8 cellular contexts compared by ENCODE assay signal in the genomic region with DNA sequence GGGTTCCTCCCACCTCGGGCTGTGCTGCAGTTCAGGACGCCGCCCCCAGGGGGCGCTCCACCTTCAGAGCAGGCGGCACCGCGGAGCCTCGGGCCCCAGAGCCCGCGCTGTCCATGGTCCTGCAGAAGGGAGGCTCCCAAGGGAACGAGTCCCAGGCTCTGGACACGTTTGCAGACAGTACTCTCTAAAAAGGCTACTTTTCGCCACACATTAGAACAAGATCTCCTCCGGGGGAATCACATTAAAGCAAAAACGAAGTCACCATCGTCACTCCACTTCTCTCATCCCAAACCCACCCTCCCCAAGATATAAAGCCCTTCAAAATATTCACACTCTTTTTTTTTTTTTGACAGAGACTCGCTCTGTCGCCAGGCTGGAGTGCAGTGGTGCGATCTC. TPM values are rescaled to one million over a fixed set of nuclear protein-coding genes. Genes with fewer than 3 reads are reported as not detected.
A peak's percentile ranks its signal among the peaks of the same experiment; 100 is the strongest.
DNase-seq lines count a peak whose midpoint lies in the region; ATAC-seq and TF ChIP-seq lines count a peak whose summit lies in the region.

No MANE protein-coding gene starts in this region.

- intact Hi-C loops in ovary (cut with DNase I) (no loop called here), tibial artery (cut with DNase I; ENCODE audit: low total_unique reads) (no loop called here)

- no peak overlapping the region for H3K4me3 ChIP-seq in HFF-Myc (replicated peaks; ENCODE audit: low read depth, low read length)
- no peak overlapping the region for H3K4me3 ChIP-seq in RWPE2 (ENCODE audit: severe bottlenecking)
- no peak overlapping the region for H3K4me3 ChIP-seq in ovary
- H3K4me3 ChIP-seq in tibial artery, result no peak overlapping the region

- peak; percentile 98 for TF ChIP-seq CTCF in C4-2B (conservative IDR thresholded peaks at IDR 0.05)
- TF ChIP-seq CTCF in HFF-Myc (IDR thresholded peaks at IDR 0.05; ENCODE audit: low read depth, low read length, missing control alignments), result peak; percentile 98
- TF ChIP-seq CTCF in RWPE2 (IDR thresholded peaks at IDR 0.05; ENCODE audit: poor library complexity, severe bottlenecking), result peak; percentile 91
- TF ChIP-seq CTCF in ovary (IDR thresholded peaks at IDR 0.05), result no peak
- TF ChIP-seq CTCF in tibial artery (IDR thresholded peaks at IDR 0.05), result peak; percentile 61 to 72

- H3K27me3 ChIP-seq in RWPE2 (ENCODE audit: insufficient read depth, poor library complexity, severe bottlenecking), result peaks cover 5% of the 10 kb centered on the region
- no peaks in the 10 kb centered on the region for H3K27me3 ChIP-seq in ovary
- peaks cover 0 to 30% of the 10 kb centered on the region in 2 donors for H3K27me3 ChIP-seq in tibial artery

- DNase-seq in HFF-Myc (ENCODE audit: extremely low read depth, low read depth), result peak; percentile 35
- no peak for DNase-seq in RWPE2 (ENCODE audit: low spot score)
- peak; percentile 88 for DNase-seq in activated gamma-delta T cell treated with Interleukin-2 at 50 U/mL for 16 hours
- peak; percentile 49 for DNase-seq in globus pallidus (ENCODE audit: low spot score)
- DNase-seq in ovary, result peak; percentile 21 to 70 (median 49)
- DNase-seq in tibial artery, result peak; percentile 65 to 80
- DNase-seq in NCI-H510A treated with DMSO at 0.1 percent for 48 hours (lab: John Stamatoyannopoulos, UW), result no peak

- H3K9me3 ChIP-seq in RWPE2 (ENCODE audit: severe bottlenecking), result no peaks in the 10 kb centered on the region
- H3K9me3 ChIP-seq in ovary, result no peaks in the 10 kb centered on the region
- no peaks in the 10 kb centered on the region for H3K9me3 ChIP-seq in tibial artery

- H3K36me3 ChIP-seq in RWPE2 (ENCODE audit: low read depth), result no peaks in the 10 kb centered on the region
- no peaks in the 10 kb centered on the region for H3K36me3 ChIP-seq in ovary
- H3K36me3 ChIP-seq in tibial artery, result no peaks in the 10 kb centered on the region

- TF ChIP-seq POLR2A in ovary (IDR thresholded peaks at IDR 0.05), result no peak

- TF ChIP-seq EP300 in ovary (IDR thresholded peaks at IDR 0.05), result no peak

- ATAC-seq in RWPE2 (ENCODE audit: low read depth), result peak; percentile 81

- H3K27ac ChIP-seq in C4-2B (no peak overlapping the region), RWPE2 (ENCODE audit: poor library complexity, severe bottlenecking) (no peak overlapping the region), ovary (no peak overlapping the region), tibial artery (no peak overlapping the region)

- WGBS in ovary, 3 donors, result 6 to 10% (median 9%) methylated on average over 17 to 19 of the region's 19 CpGs

- H3K4me1 ChIP-seq in RWPE2 (ENCODE audit: insufficient read depth, poor library complexity, severe bottlenecking) (no peaks in the 10 kb centered on the region), ovary (ENCODE audit: insufficient read depth) (no peaks in the 10 kb centered on the region), tibial artery (peaks cover 0 to 5% (median 0%) of the 10 kb centered on the region in 4 donors)

RNA-seq across cellular contexts. Expression of gene SIGLEC10, which starts 4.6 kb away (rescaled TPM):
- total RNA-seq in ovary, result 1 to 10 TPM; 1.4 to 9.4 (median 4.6) TPM
- polyA plus RNA-seq in ovary, result 1 to 10 TPM in 1 of 2 donors, under 1 TPM in 1; 0.30 to 1.3 TPM

RNA-seq across cellular contexts. Expression of gene C19orf84, which starts 31.7 kb away (rescaled TPM):
- not detected for total RNA-seq in ovary
- polyA plus RNA-seq in ovary, result under 1 TPM in 1 of 2 donors, not detected in 1; 0.47 TPM

RNA-seq across cellular contexts. Expression of gene LIM2, which starts 34.3 kb away (rescaled TPM):
- not detected for total RNA-seq in ovary
- polyA plus RNA-seq in ovary, result not detected

RNA-seq across cellular contexts. Expression of gene SIGLEC8, which starts 36.2 kb away (rescaled TPM):
- 1 to 10 TPM in 1 of 7 donors, under 1 TPM in 4, not detected in 2; 0.24 to 1.6 (median 0.92) TPM for total RNA-seq in ovary
- 1 to 10 TPM in 1 of 2 donors, under 1 TPM in 1; 0.05 to 1.6 TPM for polyA plus RNA-seq in ovary

RNA-seq across cellular contexts. Expression of gene NKG7, which starts 49.6 kb away (rescaled TPM):
- 1 to 10 TPM in 5 of 7 donors, under 1 TPM in 2; 0.40 to 3.1 (median 1.5) TPM for total RNA-seq in ovary
- polyA plus RNA-seq in ovary, result 1 to 10 TPM; 1.6 to 4.4 TPM

Comparison
In these comparisons a context has a peak if more than half of its experiments do, and no peak if none do; other contexts are left out.
1. CTCF ChIP-seq: peak in C4-2B (single experiment), HFF-Myc (single experiment), RWPE2 (single experiment) and tibial artery (2 of 2); none in ovary (0 of 3).
2. DNase-seq: peak in HFF-Myc (single experiment), activated gamma-delta T cell treated with Interleukin-2 at 50 U/mL for 16 hours (single experiment), globus pallidus (single experiment), ovary (5 of 5) and tibial artery (2 of 2); none in RWPE2 (single experiment) and NCI-H510A treated with DMSO at 0.1 percent for 48 hours (single experiment).